In genomic region chr20:4076671-4077070, GRCh38 we compare ENCODE assay signal across 12 cellular contexts.
A peak's percentile ranks its signal among the peaks of the same experiment; 100 is the strongest.
DNase-seq lines count a peak whose midpoint lies in the region; ATAC-seq and TF ChIP-seq lines count a peak whose summit lies in the region.
"Had no signal": no experiment of that assay in that cellular context is flagged by ENCODE, and none has a peak within 500 bp of the region (broad histone marks: within the 10 kb centered on the region; RNA-seq: fewer than 3 reads in every experiment).

No MANE protein-coding gene starts in this region.

- H2AFZ ChIP-seq in GM23248, result no peak overlapping the region

- H3K36me3 ChIP-seq in GM23248 (ENCODE audit: low read depth) (no peaks in the 10 kb centered on the region), lower lobe of right lung (no peaks in the 10 kb centered on the region)
- H3K36me3 ChIP-seq: upper lobe of left lung had no signal

- no peaks in the 10 kb centered on the region for H3K9me3 ChIP-seq in GM23248 (ENCODE audit: low read depth)
- no peaks in the 10 kb centered on the region for H3K9me3 ChIP-seq in lower lobe of right lung
- H3K9me3 ChIP-seq: upper lobe of left lung had no signal

- intact Hi-C loops in lower lobe of right lung (cut with DNase I), result loop anchor here (10.0 kb wide), 1 partner anchor 62 kb away; the partner anchor contains the start of gene RNF24

- H4K20me1 ChIP-seq in GM23248 (ENCODE audit: insufficient read depth), result no peaks in the 10 kb centered on the region

- H3K4me3 ChIP-seq in GM23248 (no peak overlapping the region), skeletal muscle cell (ENCODE audit: low read depth, low read length) (no peak overlapping the region), lower lobe of right lung (no peak overlapping the region)
- H3K4me3 ChIP-seq: upper lobe of left lung had no signal

- no peaks in the 10 kb centered on the region for H3K27me3 ChIP-seq in GM23248 (replicated peaks; ENCODE audit: insufficient read depth)
- H3K27me3 ChIP-seq in lower lobe of right lung (ENCODE audit: low read depth), result no peaks in the 10 kb centered on the region
- H3K27me3 ChIP-seq: upper lobe of left lung had no signal

- no peaks in the 10 kb centered on the region for H3K79me2 ChIP-seq in GM23248 (ENCODE audit: insufficient read depth)

- no peaks in the 10 kb centered on the region for H3K9me2 ChIP-seq in GM23248 (ENCODE audit: insufficient read depth)

- no peak for TF ChIP-seq CTCF in lower lobe of right lung (IDR thresholded peaks at IDR 0.05)

- DNase-seq in GM23248 (peak; percentile 90), RKO (ENCODE audit: low spot score) (peak; percentile 40), skeletal muscle cell (ENCODE audit: low read depth) (peak; percentile 80), lower lobe of right lung (no peak)
- no peak for DNase-seq in stimulated activated naive CD8-positive, alpha-beta T cell treated with anti-CD3 and anti-CD28 coated beads, Interleukin-15, Interleukin-2, amounts not matched to agents 100 U/mL and 50 U/mL, for 24 hours
- DNase-seq: GOT3, NCI-H1105 treated with DMSO at 0.1 percent for 48 hours, upper lobe of left lung had no signal

- 0 to 2% methylated on average over 3 of the region's 3 CpGs for WGBS in GM23248 (ENCODE audit: low coverage in 1 of 2, low lambda C conversion rate in 2 of 2, missing lambda C conversion rate in 2 of 2), 2 experiments

- no peak overlapping the region for H3K9ac ChIP-seq in GM23248

- H3F3A ChIP-seq in GM23248 (ENCODE audit: insufficient read depth), result peaks cover 27% of the 10 kb centered on the region

- H3K27ac ChIP-seq in GM23248, result peak overlapping the region; percentile 64
- no peak overlapping the region for H3K27ac ChIP-seq in lower lobe of right lung
- H3K27ac ChIP-seq: upper lobe of left lung, VCaP had no signal

- in situ Hi-C loops in GM23248 (cut with MboI), result no loop called here

- ATAC-seq in esophagus mucosa (peak; percentile 74), GM21786 (IDR thresholded peaks at IDR 0.05; ENCODE audit: unreplicated experiment) (no peak), lower lobe of right lung (no peak)
- ATAC-seq in stimulated activated naive CD8-positive, alpha-beta T cell treated with anti-CD3 and anti-CD28 coated beads, Interleukin-15, Interleukin-2, amounts not matched to agents 100 U/mL and 50 U/mL, for 24 hours, result no peak
- ATAC-seq: activated T-helper 17 cell treated with anti-CD3 and anti-CD28 coated beads, Interleukin-2, amount 50 U/mL, for 72 hours had no signal

- peaks cover 14% of the 10 kb centered on the region for H3K4me1 ChIP-seq in GM23248 (ENCODE audit: insufficient read depth)
- peaks cover 7% of the 10 kb centered on the region for H3K4me1 ChIP-seq in lower lobe of right lung
- H3K4me1 ChIP-seq: upper lobe of left lung had no signal

- peak overlapping the region; percentile 77 for H3K4me2 ChIP-seq in GM23248 (ENCODE audit: unreplicated experiment)

Comparison
In these comparisons a context has a peak if more than half of its experiments do, and no peak if none do; other contexts are left out.
1. DNase-seq: peak in GM23248 (single experiment), RKO (single experiment) and skeletal muscle cell (single experiment); none in stimulated activated naive CD8-positive, alpha-beta T cell treated with anti-CD3 and anti-CD28 coated beads, Interleukin-15, Interleukin-2, amounts not matched to agents 100 U/mL and 50 U/mL, for 24 hours (single experiment) and lower lobe of right lung (single experiment).